Comparison of ENCODE assay signal across 16 cellular contexts in the genomic region with DNA sequence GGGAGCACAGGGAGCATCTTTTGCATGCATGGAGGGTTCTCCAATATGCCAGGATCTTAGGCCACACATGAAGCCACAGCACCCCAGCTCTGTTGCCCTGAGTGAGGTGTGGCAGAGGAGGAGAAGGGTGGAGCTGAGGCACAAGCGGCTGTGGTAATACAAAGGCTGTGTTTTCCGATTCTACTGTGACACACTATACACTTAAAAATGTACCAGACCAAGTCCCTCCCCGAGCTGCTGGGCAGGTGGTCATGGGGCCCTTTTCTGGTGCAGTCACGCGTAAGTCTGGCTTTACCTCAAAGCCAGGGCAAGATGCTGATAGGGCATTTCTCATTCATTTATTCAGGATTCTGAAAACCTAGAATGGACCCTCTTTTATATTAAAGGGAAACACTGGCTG. TPM values are rescaled to one million over a fixed set of nuclear protein-coding genes. Genes with fewer than 3 reads are reported as not detected.
DNase-seq lines count a peak whose midpoint lies in the region; ATAC-seq and TF ChIP-seq lines count a peak whose summit lies in the region.
"Had no signal": no experiment of that assay in that cellular context is flagged by ENCODE, and none has a peak within 500 bp of the region (broad histone marks: within the 10 kb centered on the region; RNA-seq: fewer than 3 reads in every experiment).

No MANE protein-coding gene starts in this region.

- H3K79me2 ChIP-seq in GM23338 (replicated peaks; ENCODE audit: insufficient read depth) (peaks cover 78% of the 10 kb centered on the region), PC-3 (ENCODE audit: low read length) (peaks cover 26% of the 10 kb centered on the region)
- H3K79me2 ChIP-seq: parathyroid adenoma had no signal

- H3K27ac Mint-ChIP-seq in GM23338: peak overlapping the region; percentile 90
- H3K27ac Mint-ChIP-seq: activated B cell treated with CpG ODN at 0.5 μM for 24 hours, T-helper 17 cell had no signal

- H3K36me3 ChIP-seq in GM23338 (ENCODE audit: insufficient read depth) (no peaks in the 10 kb centered on the region), PC-3 (ENCODE audit: low read depth, low read length) (no peaks in the 10 kb centered on the region), suprapubic skin (no peaks in the 10 kb centered on the region), MG63 (no peaks in the 10 kb centered on the region)
- H3K36me3 ChIP-seq: BE2C, left ventricle myocardium inferior, thoracic aorta had no signal

- H4K20me1 ChIP-seq in GM23338 (replicated peaks; ENCODE audit: insufficient read depth) (peaks cover 6% of the 10 kb centered on the region), PC-3 (ENCODE audit: low read length) (no peaks in the 10 kb centered on the region)

- POLR2A ChIA-PET in PC-3 (lab: Charles Lee; ENCODE audit: unreplicated experiment): no interaction called here

- BruUV-seq in PC-3 (replicated peaks; lab: Mats Ljungman, UMichigan): no TSS peak

- H3K4me3 ChIP-seq in GM23338 (peak overlapping the region; percentile 80), PC-3 (ENCODE audit: low read length) (peak overlapping the region; percentile 3; the same call in 1 of the 2 replicates), suprapubic skin (no peak overlapping the region), MG63 (no peak overlapping the region)
- H3K4me3 ChIP-seq: left ventricle myocardium inferior, thoracic aorta had no signal

- intact Hi-C loops in PC-3 (cut with micrococcal nuclease): loop anchor here (1.0 kb wide), 1 partner anchor 9 kb away; no protein-coding TSS in a partner anchor

- peak overlapping the region; percentile 85 for H3K4me2 ChIP-seq in GM23338
- H3K4me2 ChIP-seq in PC-3 (ENCODE audit: low read length): peak overlapping the region; percentile 87

- H3K9me2 ChIP-seq in GM23338 (ENCODE audit: insufficient read depth): no peaks in the 10 kb centered on the region
- H3K9me2 ChIP-seq in PC-3 (replicated peaks; ENCODE audit: low read length): no peaks in the 10 kb centered on the region

- H3K4me1 ChIP-seq in GM23338 (ENCODE audit: insufficient read depth): peaks cover 66% of the 10 kb centered on the region
- peaks cover 41% of the 10 kb centered on the region for H3K4me1 ChIP-seq in PC-3 (ENCODE audit: insufficient read depth, low read length)
- peaks cover 15% of the 10 kb centered on the region for H3K4me1 ChIP-seq in suprapubic skin
- H3K4me1 ChIP-seq: BE2C, parathyroid adenoma had no signal

- 0 out of 2 replicates have a peak overlapping the region, but pooled peaks have one; percentile 15 for H3K9ac ChIP-seq in PC-3 (ENCODE audit: low read length)
- H3K9ac ChIP-seq: parathyroid adenoma had no signal

- H3K36me3 Mint-ChIP-seq in GM23338 (ENCODE audit: low read depth): peaks cover 20% of the 10 kb centered on the region

- H3K9me3 ChIP-seq in PC-3 (ENCODE audit: low read length) (no peaks in the 10 kb centered on the region), suprapubic skin (no peaks in the 10 kb centered on the region), MG63 (no peaks in the 10 kb centered on the region)
- H3K9me3 ChIP-seq: BE2C, left ventricle myocardium inferior, thoracic aorta had no signal

- no peak for TF ChIP-seq POLR2A in suprapubic skin (IDR thresholded peaks at IDR 0.05)

- TF ChIP-seq CTCF in GM23338 (conservative IDR thresholded peaks at IDR 0.05; ENCODE audit: low read depth in 2 of 2): no peak
- no peak for TF ChIP-seq CTCF in PC-3 (conservative IDR thresholded peaks at IDR 0.05; ENCODE audit: low read depth, low read length)
- TF ChIP-seq CTCF in suprapubic skin (IDR thresholded peaks at IDR 0.05): no peak

- H3K27me3 ChIP-seq in GM23338 (ENCODE audit: insufficient read depth): no peaks in the 10 kb centered on the region
- H3K27me3 ChIP-seq in PC-3 (ENCODE audit: low read length): no peaks in the 10 kb centered on the region
- H3K27me3 ChIP-seq in suprapubic skin: peaks cover 49% of the 10 kb centered on the region
- peaks cover 54% of the 10 kb centered on the region for H3K27me3 ChIP-seq in MG63

- peaks cover 3% of the 10 kb centered on the region for H3K27me3 Mint-ChIP-seq in GM23338 (ENCODE audit: insufficient read depth, low read depth, poor library complexity)

- H3K4me1 Mint-ChIP-seq in GM23338: peaks cover 54% of the 10 kb centered on the region

- TF ChIP-seq EP300 in suprapubic skin (IDR thresholded peaks at IDR 0.05): no peak

- H3F3A ChIP-seq in GM23338 (replicated peaks; ENCODE audit: low read depth): 0 out of 2 replicates have a peak, but pooled peaks cover 3% of the 10 kb centered on the region
- H3F3A ChIP-seq in PC-3 (ENCODE audit: low read length, unreplicated experiment): no peaks in the 10 kb centered on the region

- ATAC-seq in GM23338 (no peak), PC-3 (no peak)
- ATAC-seq: T-helper 17 cell had no signal

- DNase-seq in GM23338 (ENCODE audit: low spot score) (peak; percentile 18), NCI-H146 treated with DMSO at 0.1 percent for 48 hours (lab: John Stamatoyannopoulos, UW; ENCODE audit: unreplicated experiment) (peak; percentile 30), PC-3 (no peak), left kidney (ENCODE audit: low read depth, low spot score) (peak; percentile 5), suprapubic skin (ENCODE audit: low spot score in 2 of 2) (no peak), activated gamma-delta T cell (lab: John Stamatoyannopoulos, UW) (no peak), MG63 (no peak)
- DNase-seq: activated B cell treated with CpG ODN at 0.5 μM for 24 hours; BE2C; IMR-90; left ventricle myocardium inferior; NK-92 treated with Interleukin-12 subunit alpha and Interleukin-12 subunit beta, amount 100 ng/mL, for 24 hours; Right ventricle myocardium superior; T-helper 17 cell had no signal

- CTCF ChIA-PET in PC-3 (lab: Charles Lee): no interaction called here

- WGBS in suprapubic skin: 73% methylated on average over 5 of the region's 5 CpGs

- peaks cover 8% of the 10 kb centered on the region; the same call in 2 of the 3 replicates for H3K9me3 Mint-ChIP-seq in GM23338
- H3K9me3 Mint-ChIP-seq: activated B cell treated with CpG ODN at 0.5 μM for 24 hours had no signal

- H2AFZ ChIP-seq in GM23338 (no peak overlapping the region), PC-3 (ENCODE audit: low read length) (no peak overlapping the region)
- H2AFZ ChIP-seq: parathyroid adenoma had no signal

- peak overlapping the region; percentile 77; the same call in 1 of the 2 replicates for H3K27ac ChIP-seq in GM23338 (ENCODE audit: low read depth)
- peak overlapping the region; percentile 84 for H3K27ac ChIP-seq in PC-3 (ENCODE audit: low read length)
- no peak overlapping the region for H3K27ac ChIP-seq in suprapubic skin
- H3K27ac ChIP-seq: left ventricle myocardium inferior, parathyroid adenoma, thoracic aorta had no signal

- peak overlapping the region; percentile 49 for H3K4me3 Mint-ChIP-seq in GM23338
- H3K4me3 Mint-ChIP-seq: activated B cell treated with CpG ODN at 0.5 μM for 24 hours, T-helper 17 cell had no signal

TF ChIP-seq in GM23338, 12 proteins besides CTCF, POLR2A, EP300 and RAD21:
- TF ChIP-seq POLR2AphosphoS5 (IDR thresholded peaks at IDR 0.05; ENCODE audit: low read depth): no peak

RNA-seq across cellular contexts. Expression of gene ADGRV1, which starts 3.7 kb away (rescaled TPM):
- 139 and 149 TPM in 2 replicates for total RNA-seq in GM23338 (2014; rRNA removed; shearing (Covaris generic))
- 39.4 and 46.1 TPM in 2 replicates for polyA plus RNA-seq in GM23338 (2016; fragmentation: Nextera tagmentation; extraction: Ambion mirVana)
- total RNA-seq in PC-3 (2014; rRNA removed) (22.7 and 27.2 TPM in 2 replicates), suprapubic skin (1 to 10 TPM; 2.5 to 7.5 (median 4.5) TPM)
- 0.13 TPM in 1 of 2 replicates, not detected in the other for total RNA-seq in MG63 (2014; rRNA removed; shearing (Covaris generic); ENCODE audit: low replicate concordance)
- total RNA-seq: left ventricle myocardium inferior, Right ventricle myocardium superior had no signal
- polyA plus RNA-seq: IMR-90 had no signal

RNA-seq across cellular contexts. Expression of gene LYSMD3, which starts 32.9 kb away (rescaled TPM):
- total RNA-seq in GM23338 (2014; rRNA removed; shearing (Covaris generic)): 19.1 and 19.6 TPM in 2 replicates
- 8.6 and 10.7 TPM in 2 replicates for polyA plus RNA-seq in GM23338 (2016; fragmentation: Nextera tagmentation; extraction: Ambion mirVana)
- 7.9 and 10.0 TPM in 2 replicates for total RNA-seq in PC-3 (2014; rRNA removed)
- 10 to 100 TPM in 1 of 4 donors, 1 to 10 TPM in 3; 6.4 to 13.7 (median 8.4) TPM for total RNA-seq in suprapubic skin
- 5.1 and 8.5 TPM in 2 replicates for total RNA-seq in MG63 (2014; rRNA removed; shearing (Covaris generic); ENCODE audit: low replicate concordance)

Comparison
In these comparisons a context has a peak if more than half of its experiments do, and no peak if none do; other contexts are left out.
1. DNase-seq: peak in GM23338 (single experiment), NCI-H146 treated with DMSO at 0.1 percent for 48 hours (single experiment) and left kidney (single experiment); none in PC-3 (single experiment), suprapubic skin (0 of 2), activated gamma-delta T cell (single experiment) and MG63 (single experiment).
2. H3K4me3 ChIP-seq: peak in GM23338 (single experiment) and PC-3 (single experiment); none in suprapubic skin (single experiment) and MG63 (single experiment).